ENCODE assay signal across 8 cellular contexts in the genomic region with DNA sequence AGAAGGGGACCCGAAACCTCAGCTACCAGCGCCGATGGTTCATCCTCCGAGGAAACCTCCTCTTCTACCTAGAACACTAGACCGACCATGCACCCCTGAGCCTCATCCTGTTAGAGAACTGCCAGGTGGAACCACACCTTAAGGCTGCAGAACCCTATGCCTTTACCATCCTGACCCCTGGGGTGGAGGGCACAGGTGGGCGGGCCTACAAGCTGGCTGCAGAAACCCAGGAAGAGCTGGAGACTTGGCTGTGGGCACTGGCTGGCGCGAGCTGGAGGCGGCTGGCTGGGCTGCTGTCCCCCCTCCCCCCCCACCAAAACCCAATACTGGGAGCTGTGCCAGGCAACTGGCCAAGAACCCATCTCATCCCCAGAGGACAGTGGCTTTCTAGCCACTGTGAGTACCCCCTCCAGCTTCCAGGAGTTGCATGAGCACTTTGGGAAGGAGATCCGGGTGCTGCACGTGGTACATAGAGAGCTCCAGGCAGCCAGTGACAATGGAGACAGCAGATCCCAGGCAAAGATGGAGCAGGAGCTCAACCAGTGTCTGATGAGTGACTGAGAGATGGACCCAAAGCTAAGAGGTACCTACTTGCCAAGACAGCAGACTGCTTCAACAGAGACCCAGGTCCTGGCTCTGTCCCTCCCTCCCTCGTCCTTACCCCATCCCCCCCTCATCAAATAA. TPM values are rescaled to one million over a fixed set of nuclear protein-coding genes. Genes with fewer than 3 reads are reported as not detected.
DNase-seq lines count a peak whose midpoint lies in the region; TF ChIP-seq lines count a peak whose summit lies in the region.

No MANE protein-coding gene starts in this region.

- TF ChIP-seq CTCF in esophagus muscularis mucosa (IDR thresholded peaks at IDR 0.05), result no peak
- TF ChIP-seq CTCF in parathyroid adenoma (IDR thresholded peaks at IDR 0.05), result no peak

- intact Hi-C loops in esophagus muscularis mucosa (cut with DNase I), result loop anchor here (10.0 kb wide), 1 partner anchor 48 kb away; a partner anchor contains a TSS

- no peak overlapping the region for H3K4me2 ChIP-seq in parathyroid adenoma (ENCODE audit: low read length)

- peaks cover 3% of the 10 kb centered on the region for H3K79me2 ChIP-seq in parathyroid adenoma

- H3K36me3 ChIP-seq in esophagus muscularis mucosa (peaks cover 14 to 74% (median 67%) of the 10 kb centered on the region in 4 donors), parathyroid adenoma (ENCODE audit: control insufficient read depth, insufficient read depth, low read length) (no peaks in the 10 kb centered on the region)

- no peak for TF ChIP-seq EP300 in esophagus muscularis mucosa (IDR thresholded peaks at IDR 0.05)

- H3K27ac ChIP-seq in esophagus muscularis mucosa (replicated peaks in 1 of 4) (peak overlapping the region; percentile 90 to 99 (median 92)), parathyroid adenoma (peak overlapping the region; percentile 96)

- TF ChIP-seq POLR2A in esophagus muscularis mucosa (IDR thresholded peaks at IDR 0.05; ENCODE audit: low read depth), result no peak

- H3K27me3 ChIP-seq in esophagus muscularis mucosa (no peaks in the 10 kb centered on the region), parathyroid adenoma (ENCODE audit: control insufficient read depth, insufficient read depth, low read length) (no peaks in the 10 kb centered on the region)

- H3K9me3 ChIP-seq in esophagus muscularis mucosa (no peaks in the 10 kb centered on the region), parathyroid adenoma (ENCODE audit: control insufficient read depth, low read length) (no peaks in the 10 kb centered on the region)

- DNase-seq in OCI-M1 (lab: John Stamatoyannopoulos, UW), result peak; percentile 56
- no peak for DNase-seq in esophagus muscularis mucosa (ENCODE audit: extremely low spot score)
- DNase-seq in GM03348 (ENCODE audit: low spot score), result no peak
- no peak for DNase-seq in UCSD-AML1 (lab: John Stamatoyannopoulos, UW; ENCODE audit: unreplicated experiment)
- no peak for DNase-seq in occipital lobe (lab: John Stamatoyannopoulos, UW)
- no peak for DNase-seq in D341Med (ENCODE audit: low spot score)

- no peak overlapping the region for H3K9ac ChIP-seq in parathyroid adenoma

- H3K4me1 ChIP-seq in esophagus muscularis mucosa (peaks cover 35 to 52% (median 47%) of the 10 kb centered on the region in 4 donors), parathyroid adenoma (peaks cover 6% of the 10 kb centered on the region)

- WGBS in esophagus muscularis mucosa, result 64% methylated on average over 10 of the region's 12 CpGs

- H2AFZ ChIP-seq in parathyroid adenoma, result no peak overlapping the region

- H3K4me3 ChIP-seq in GM08714 (ENCODE audit: low read length) (peak overlapping the region; percentile 88; the same call in 1 of the 2 replicates), esophagus muscularis mucosa (peak overlapping the region; percentile 72 to 98 (median 80)), parathyroid adenoma (ENCODE audit: low read depth, low read length) (no peak overlapping the region)

RNA-seq across cellular contexts. Expression of a gene that starts 1.4 kb away (rescaled TPM):
- total RNA-seq in esophagus muscularis mucosa, result 10 to 100 TPM; 24.9 to 63.9 (median 41.8) TPM
- total RNA-seq in occipital lobe, result 39.8 TPM

RNA-seq across cellular contexts. Expression of a gene that starts 13.8 kb away (rescaled TPM):
- total RNA-seq in esophagus muscularis mucosa (10 to 100 TPM; 21.2 to 41.5 (median 29.4) TPM), occipital lobe (25.6 TPM)

RNA-seq across cellular contexts. Expression of a gene that starts 18.1 kb away (rescaled TPM):
- total RNA-seq in esophagus muscularis mucosa (not detected), occipital lobe (6.1 TPM)

RNA-seq across cellular contexts. Expression of a gene that starts 25.8 kb away (rescaled TPM):
- total RNA-seq in esophagus muscularis mucosa (1 to 10 TPM in 2 of 4 donors, under 1 TPM in 2; 0.86 to 2.5 (median 1.4) TPM), occipital lobe (under 0.01 TPM)

RNA-seq across cellular contexts. Expression of a gene that starts 38.7 kb away (rescaled TPM):
- total RNA-seq in esophagus muscularis mucosa, result 10 to 100 TPM in 3 of 4 donors, 1 to 10 TPM in 1; 8.3 to 17.6 (median 12.8) TPM
- total RNA-seq in occipital lobe, result 32.0 TPM
